ENCODE assay signal across 14 cellular contexts in genomic region chr12:52080403-52081201, GRCh38. TPM values are rescaled to one million over a fixed set of nuclear protein-coding genes. Genes with fewer than 3 reads are reported as not detected.
DNase-seq lines count a peak whose midpoint lies in the region; ATAC-seq and TF ChIP-seq lines count a peak whose summit lies in the region.
"Had no signal": no experiment of that assay in that cellular context is flagged by ENCODE, and none has a peak within 500 bp of the region (broad histone marks: within the 10 kb centered on the region; RNA-seq: fewer than 3 reads in every experiment).

No MANE protein-coding gene starts in this region.

- POLR2A ChIA-PET in activated B cell treated with CpG ODN at 0.5 μM for 24 hours (lab: Charles Lee) = interaction anchor here (1.0 to 4.0 kb wide), 10 partner anchors 11 to 74 kb away, joined by 3 to 24 read pairs (median 6); partner anchors contain the start of genes ATG101, NR4A1 and TAMALIN
- POLR2A ChIA-PET in GM10248 (lab: Yijun Ruan, JAX) = interaction anchor here (2.2 kb wide), 1 partner anchor 10 kb away, joined by 6 read pairs; the partner anchor contains the start of gene ATG101

- peaks cover 29% of the 10 kb centered on the region for H3K36me3 Mint-ChIP-seq in activated B cell treated with CpG ODN at 0.5 μM for 24 hours (ENCODE audit: low read depth)

- peak overlapping the region; percentile 70 for H3K27ac Mint-ChIP-seq in activated B cell treated with CpG ODN at 0.5 μM for 24 hours

- ATAC-seq in HG03354 (IDR thresholded peaks at IDR 0.05; ENCODE audit: poor library complexity, severe bottlenecking, unreplicated experiment) (peak; percentile 12), activated B cell treated with CpG ODN at 0.5 μM for 24 hours (ENCODE audit: low read depth) (no peak), lung (ENCODE audit: insufficient read depth, low FRiP score) (no peak), GM19463 (IDR thresholded peaks at IDR 0.05; ENCODE audit: unreplicated experiment) (no peak)
- ATAC-seq: body of pancreas had no signal

- H3K4me1 ChIP-seq in lung (ENCODE audit: control insufficient read depth in 2 of 2, insufficient read depth in 2 of 2, low read length in 2 of 2) = peaks cover 0 to 11% of the 10 kb centered on the region in 2 donors
- peaks cover 32% of the 10 kb centered on the region for H3K4me1 ChIP-seq in thymus (ENCODE audit: control insufficient read depth, insufficient read depth, low read length)
- H3K4me1 ChIP-seq: body of pancreas had no signal

- H3K27ac ChIP-seq in lung (ENCODE audit: low read depth in 1 of 2, low read length in 1 of 2) (peak overlapping the region in 1 of 2 donors; percentile 88), thymus (ENCODE audit: low read depth) (peak overlapping the region; percentile 46)

- no peaks in the 10 kb centered on the region for H3K27me3 Mint-ChIP-seq in activated B cell treated with CpG ODN at 0.5 μM for 24 hours

- H3K4me3 ChIP-seq in lung = peak overlapping the region; percentile 23
- no peak overlapping the region for H3K4me3 ChIP-seq in thymus (ENCODE audit: low read length)
- H3K4me3 ChIP-seq: body of pancreas, MG63 had no signal

- H3K27me3 ChIP-seq in lung (ENCODE audit: control insufficient read depth, insufficient read depth) (no peaks in the 10 kb centered on the region), thymus (ENCODE audit: control insufficient read depth, insufficient read depth) (no peaks in the 10 kb centered on the region)
- H3K27me3 ChIP-seq: body of pancreas, MG63 had no signal

- 70 to 79% methylated on average over 10 of the region's 10 CpGs for WGBS in lung, 2 donors
- WGBS in thymus = 84% methylated on average over 10 of the region's 10 CpGs

- intact Hi-C loops in activated B cell treated with CpG ODN at 0.5 μM for 24 hours (cut with micrococcal nuclease) = loop anchor here (1.0 kb wide), 1 partner anchor 11 kb away; the partner anchor contains the start of gene ATG101

- H3K9me3 Mint-ChIP-seq in activated B cell treated with CpG ODN at 0.5 μM for 24 hours = no peaks in the 10 kb centered on the region
- H3K9me3 Mint-ChIP-seq: naive thymus-derived CD8-positive, alpha-beta T cell had no signal

- H3K4me1 Mint-ChIP-seq in activated B cell treated with CpG ODN at 0.5 μM for 24 hours = peaks cover 39% of the 10 kb centered on the region

- H3K9me3 ChIP-seq in lung (ENCODE audit: control insufficient read depth in 2 of 2, insufficient read depth in 1 of 2, low read length in 1 of 2) (no peaks in the 10 kb centered on the region), thymus (ENCODE audit: control insufficient read depth) (no peaks in the 10 kb centered on the region)
- H3K9me3 ChIP-seq: body of pancreas, MG63 had no signal

- CTCF ChIA-PET in activated B cell treated with CpG ODN at 0.5 μM for 24 hours (lab: Charles Lee) = interaction anchor here (1.2 to 12.3 kb wide), 9 partner anchors 9 to 87 kb away, joined by 5 to 342 read pairs (median 8); no protein-coding TSS in a partner anchor
- CTCF ChIA-PET in GM10248 (lab: Yijun Ruan, JAX) = interaction anchor here (0.7 to 42.5 kb wide), 7 partner anchors 9 to 100 kb away, joined by 3 to 1220 read pairs (median 13); partner anchors contain the start of gene ATG101

- TF ChIP-seq CTCF in activated B cell treated with CpG ODN at 0.5 μM for 24 hours (IDR thresholded peaks at IDR 0.05) (no peak), lung (IDR thresholded peaks at IDR 0.05; ENCODE audit: control extremely low read depth, extremely low read depth) (no peak), GM10248 (IDR thresholded peaks at IDR 0.05; ENCODE audit: control extremely low read depth, extremely low read depth, low read depth, missing control alignments) (no peak)

- H3K36me3 ChIP-seq in lung (ENCODE audit: control insufficient read depth in 2 of 2, insufficient read depth in 2 of 2, low read length in 2 of 2) = peaks cover 0 to 21% of the 10 kb centered on the region in 2 donors
- peaks cover 44% of the 10 kb centered on the region for H3K36me3 ChIP-seq in thymus (ENCODE audit: control insufficient read depth, insufficient read depth)

- DNase-seq in activated B cell treated with CpG ODN at 0.5 μM for 24 hours (no peak), lung (ENCODE audit: low spot score) (no peak), GM10248 (ENCODE audit: extremely low spot score) (no peak)
- DNase-seq in stimulated activated naive CD4-positive, alpha-beta T cell (lab: John Stamatoyannopoulos, UW) = no peak
- no peak for DNase-seq in activated CD8-positive, alpha-beta memory T cell treated with anti-CD3 and anti-CD28 coated beads, Interleukin-2, amount 50 U/mL, for 4 hours
- DNase-seq: body of pancreas; MG63; NCI-H446; stimulated activated CD4-positive, alpha-beta T cell treated with anti-CD3 and anti-CD28 coated beads, Interleukin-15, amount 100 ng/mL, for 24 hours had no signal

- H3K4me3 Mint-ChIP-seq in activated B cell treated with CpG ODN at 0.5 μM for 24 hours = no peak overlapping the region

RNA-seq across cellular contexts. Expression of gene SMIM41, which starts 1.1 kb away (rescaled TPM):
- total RNA-seq in activated B cell treated with CpG ODN at 0.5 μM for 24 hours (0.24 TPM in 1 of 2 replicates, not detected in the other), lung (1 to 10 TPM; 2.2 to 6.5 TPM)
- polyA plus RNA-seq in lung (1 to 10 TPM; 1.9 to 7.6 TPM), thymus (0.14 TPM)
- total RNA-seq: endothelial cell of umbilical vein; naive thymus-derived CD8-positive, alpha-beta T cell had no signal
- polyA plus RNA-seq: endothelial cell of umbilical vein; naive thymus-derived CD8-positive, alpha-beta T cell had no signal

RNA-seq across cellular contexts. Expression of gene ATG101, which starts 10.8 kb away (rescaled TPM):
- total RNA-seq in activated B cell treated with CpG ODN at 0.5 μM for 24 hours (25.6 and 32.5 TPM in 2 replicates), lung (10 to 100 TPM; 22.1 to 37.2 TPM)
- polyA plus RNA-seq in lung (10 to 100 TPM; 36.2 to 64.3 TPM), thymus (36.7 TPM)

RNA-seq across cellular contexts. Expression of gene NR4A1, which starts 29.4 kb away (rescaled TPM):
- total RNA-seq in activated B cell treated with CpG ODN at 0.5 μM for 24 hours (18.8 and 24.2 TPM in 2 replicates), lung (10 to 100 TPM; 56.8 to 77.9 TPM)
- polyA plus RNA-seq in lung (10 to 100 TPM; 45.1 to 67.3 TPM), thymus (106 TPM)
